8 cellular contexts compared by ENCODE assay signal in genomic region chr10:24415455-24416169, GRCh38.
DNase-seq lines count a peak whose midpoint lies in the region; ATAC-seq and TF ChIP-seq lines count a peak whose summit lies in the region.
"Had no signal": no experiment of that assay in that cellular context is flagged by ENCODE, and none has a peak within 500 bp of the region (broad histone marks: within the 10 kb centered on the region; RNA-seq: fewer than 3 reads in every experiment).

No MANE protein-coding gene starts in this region.

- H3K4me3 ChIP-seq in SK-N-MC (peak overlapping the region; percentile 18; the same call in 1 of the 2 replicates), esophagus squamous epithelium (no peak overlapping the region), muscle layer of duodenum (ENCODE audit: low read depth in 1 of 2, low read length in 2 of 2) (no peak overlapping the region), upper lobe of left lung (no peak overlapping the region)
- H3K4me3 ChIP-seq: GM12878 had no signal

- H3K9ac ChIP-seq in SK-N-MC (ENCODE audit: insufficient read length): no peak overlapping the region

- H3K4me3 Mint-ChIP-seq in activated T-helper 1 cell treated with anti-CD3 and anti-CD28 coated beads, Interleukin-12 subunit alpha, Interleukin-12 subunit beta, Interleukin-2, Interleukin-4 antibody, amounts not matched to agents 30 ng/mL and 10 ng/mL and 1 ng/mL, durations not matched to agents 14 hours and 24 hours and 36 hours: no peak overlapping the region
- no peak overlapping the region for H3K4me3 Mint-ChIP-seq in stimulated activated naive CD8-positive, alpha-beta T cell treated with anti-CD3 and anti-CD28 coated beads, Interleukin-15, amount 100 ng/mL, for 72 hours

- peak overlapping the region; percentile 67 for H3K27ac ChIP-seq in SK-N-MC
- peak overlapping the region; percentile 30 to 77 (median 68) for H3K27ac ChIP-seq in esophagus squamous epithelium
- H3K27ac ChIP-seq in muscle layer of duodenum (ENCODE audit: low read length): peak overlapping the region; percentile 64
- H3K27ac ChIP-seq in upper lobe of left lung: peak overlapping the region; percentile 41 to 79 (median 66)

- WGBS in esophagus squamous epithelium, 2 donors: 36 to 37% methylated on average over 5 to 6 of the region's 7 CpGs
- WGBS in upper lobe of left lung, 2 donors: 41 to 43% methylated on average over 6 to 7 of the region's 7 CpGs

- peak in 1 of 4 donors; percentile 55 for TF ChIP-seq EP300 in upper lobe of left lung (IDR thresholded peaks at IDR 0.05)

- no peak overlapping the region for H3K27ac Mint-ChIP-seq in activated T-helper 1 cell treated with anti-CD3 and anti-CD28 coated beads, Interleukin-12 subunit alpha, Interleukin-12 subunit beta, Interleukin-2, Interleukin-4 antibody, amounts not matched to agents 30 ng/mL and 10 ng/mL and 1 ng/mL, durations not matched to agents 14 hours and 24 hours and 36 hours
- H3K27ac Mint-ChIP-seq in stimulated activated naive CD8-positive, alpha-beta T cell treated with anti-CD3 and anti-CD28 coated beads, Interleukin-15, amount 100 ng/mL, for 72 hours: no peak overlapping the region

- DNase-seq in SK-N-MC (ENCODE audit: low read depth, low spot score): no peak
- no peak for DNase-seq in esophagus squamous epithelium (lab: John Stamatoyannopoulos, UW)
- peak; percentile 15 to 77 for DNase-seq in upper lobe of left lung
- no peak for DNase-seq in superior temporal gyrus (ENCODE audit: extremely low spot score)
- no peak for DNase-seq in activated T-helper 1 cell treated with anti-CD3 and anti-CD28 coated beads, Interleukin-12 subunit alpha, Interleukin-12 subunit beta, Interleukin-2, Interleukin-4 antibody, amounts not matched to agents 30 ng/mL and 10 ng/mL and 1 ng/mL, durations not matched to agents 14 hours and 24 hours and 36 hours (ENCODE audit: low spot score)
- no peak for DNase-seq in stimulated activated naive CD8-positive, alpha-beta T cell treated with anti-CD3 and anti-CD28 coated beads, Interleukin-15, amount 100 ng/mL, for 72 hours

- no peaks in the 10 kb centered on the region for H3K36me3 ChIP-seq in SK-N-MC (ENCODE audit: insufficient read depth, low read length)
- peaks cover 0 to 7% (median 0%) of the 10 kb centered on the region in 3 donors for H3K36me3 ChIP-seq in esophagus squamous epithelium
- H3K36me3 ChIP-seq in muscle layer of duodenum (ENCODE audit: control insufficient read depth in 1 of 2, insufficient read depth in 2 of 2, low read length in 2 of 2): no peaks in the 10 kb centered on the region
- H3K36me3 ChIP-seq in upper lobe of left lung: no peaks in the 10 kb centered on the region

- TF ChIP-seq POLR2A in esophagus squamous epithelium (IDR thresholded peaks at IDR 0.05) (no peak), upper lobe of left lung (IDR thresholded peaks at IDR 0.05) (no peak)

- H3K36me3 Mint-ChIP-seq in activated T-helper 1 cell treated with anti-CD3 and anti-CD28 coated beads, Interleukin-12 subunit alpha, Interleukin-12 subunit beta, Interleukin-2, Interleukin-4 antibody, amounts not matched to agents 30 ng/mL and 10 ng/mL and 1 ng/mL, durations not matched to agents 14 hours and 24 hours and 36 hours (ENCODE audit: low read depth): peaks cover 2% of the 10 kb centered on the region

- H3K27me3 ChIP-seq in esophagus squamous epithelium (no peaks in the 10 kb centered on the region), muscle layer of duodenum (ENCODE audit: low read depth, low read length) (no peaks in the 10 kb centered on the region), upper lobe of left lung (no peaks in the 10 kb centered on the region)

- peak; percentile 82 to 95 for ATAC-seq in upper lobe of left lung (ENCODE audit: low FRiP score in 2 of 2)
- ATAC-seq in stimulated activated naive CD8-positive, alpha-beta T cell treated with anti-CD3 and anti-CD28 coated beads, Interleukin-15, amount 100 ng/mL, for 72 hours: no peak

- H3K9me3 Mint-ChIP-seq in activated T-helper 1 cell treated with anti-CD3 and anti-CD28 coated beads, Interleukin-12 subunit alpha, Interleukin-12 subunit beta, Interleukin-2, Interleukin-4 antibody, amounts not matched to agents 30 ng/mL and 10 ng/mL and 1 ng/mL, durations not matched to agents 14 hours and 24 hours and 36 hours: no peaks in the 10 kb centered on the region
- no peaks in the 10 kb centered on the region for H3K9me3 Mint-ChIP-seq in stimulated activated naive CD8-positive, alpha-beta T cell treated with anti-CD3 and anti-CD28 coated beads, Interleukin-15, amount 100 ng/mL, for 72 hours

- TF ChIP-seq CTCF in esophagus squamous epithelium (IDR thresholded peaks at IDR 0.05): no peak
- TF ChIP-seq CTCF in upper lobe of left lung (IDR thresholded peaks at IDR 0.05): no peak

- no peaks in the 10 kb centered on the region for H3K4me1 Mint-ChIP-seq in activated T-helper 1 cell treated with anti-CD3 and anti-CD28 coated beads, Interleukin-12 subunit alpha, Interleukin-12 subunit beta, Interleukin-2, Interleukin-4 antibody, amounts not matched to agents 30 ng/mL and 10 ng/mL and 1 ng/mL, durations not matched to agents 14 hours and 24 hours and 36 hours (ENCODE audit: low read depth)
- no peaks in the 10 kb centered on the region for H3K4me1 Mint-ChIP-seq in stimulated activated naive CD8-positive, alpha-beta T cell treated with anti-CD3 and anti-CD28 coated beads, Interleukin-15, amount 100 ng/mL, for 72 hours

- H3K9me3 ChIP-seq in SK-N-MC (ENCODE audit: low read depth, low read length) (no peaks in the 10 kb centered on the region), esophagus squamous epithelium (no peaks in the 10 kb centered on the region), muscle layer of duodenum (ENCODE audit: control insufficient read depth in 1 of 2, low read length in 2 of 2) (peaks cover 0 to 4% of the 10 kb centered on the region in 2 donors), upper lobe of left lung (no peaks in the 10 kb centered on the region)

- H3K4me1 ChIP-seq in esophagus squamous epithelium (peaks cover 0 to 20% (median 15%) of the 10 kb centered on the region in 3 donors), muscle layer of duodenum (ENCODE audit: control insufficient read depth in 1 of 2, insufficient read depth in 2 of 2, low read length in 2 of 2) (peaks cover 0 to 15% of the 10 kb centered on the region in 2 donors), upper lobe of left lung (peaks cover 5 to 24% (median 13%) of the 10 kb centered on the region in 4 donors)

- intact Hi-C loops in esophagus squamous epithelium (cut with DNase I): no loop called here
- intact Hi-C loops in activated T-helper 1 cell treated with anti-CD3 and anti-CD28 coated beads, Interleukin-12 subunit alpha, Interleukin-12 subunit beta, Interleukin-2, Interleukin-4 antibody, amounts not matched to agents 30 ng/mL and 10 ng/mL and 1 ng/mL, durations not matched to agents 14 hours and 24 hours and 36 hours (cut with micrococcal nuclease): loop anchor here (2.0 kb wide), 1 partner anchor 33 kb away; no protein-coding TSS in a partner anchor

- H3K27me3 Mint-ChIP-seq in activated T-helper 1 cell treated with anti-CD3 and anti-CD28 coated beads, Interleukin-12 subunit alpha, Interleukin-12 subunit beta, Interleukin-2, Interleukin-4 antibody, amounts not matched to agents 30 ng/mL and 10 ng/mL and 1 ng/mL, durations not matched to agents 14 hours and 24 hours and 36 hours (ENCODE audit: insufficient read depth): no peaks in the 10 kb centered on the region
- peaks cover 15% of the 10 kb centered on the region for H3K27me3 Mint-ChIP-seq in stimulated activated naive CD8-positive, alpha-beta T cell treated with anti-CD3 and anti-CD28 coated beads, Interleukin-15, amount 100 ng/mL, for 72 hours

Comparison
In these comparisons a context has a peak if more than half of its experiments do, and no peak if none do; other contexts are left out.
1. DNase-seq: peak in upper lobe of left lung (2 of 2); none in SK-N-MC (single experiment), esophagus squamous epithelium (single experiment), superior temporal gyrus (single experiment), activated T-helper 1 cell treated with anti-CD3 and anti-CD28 coated beads, Interleukin-12 subunit alpha, Interleukin-12 subunit beta, Interleukin-2, Interleukin-4 antibody, amounts not matched to agents 30 ng/mL and 10 ng/mL and 1 ng/mL, durations not matched to agents 14 hours and 24 hours and 36 hours (single experiment) and stimulated activated naive CD8-positive, alpha-beta T cell treated with anti-CD3 and anti-CD28 coated beads, Interleukin-15, amount 100 ng/mL, for 72 hours (0 of 2).
2. Peak in every context shown above with its lines, with median percentiles within 50 percentile points of each other: H3K27ac ChIP-seq.